Comparison of ENCODE assay signal across 8 cellular contexts in the genomic region with DNA sequence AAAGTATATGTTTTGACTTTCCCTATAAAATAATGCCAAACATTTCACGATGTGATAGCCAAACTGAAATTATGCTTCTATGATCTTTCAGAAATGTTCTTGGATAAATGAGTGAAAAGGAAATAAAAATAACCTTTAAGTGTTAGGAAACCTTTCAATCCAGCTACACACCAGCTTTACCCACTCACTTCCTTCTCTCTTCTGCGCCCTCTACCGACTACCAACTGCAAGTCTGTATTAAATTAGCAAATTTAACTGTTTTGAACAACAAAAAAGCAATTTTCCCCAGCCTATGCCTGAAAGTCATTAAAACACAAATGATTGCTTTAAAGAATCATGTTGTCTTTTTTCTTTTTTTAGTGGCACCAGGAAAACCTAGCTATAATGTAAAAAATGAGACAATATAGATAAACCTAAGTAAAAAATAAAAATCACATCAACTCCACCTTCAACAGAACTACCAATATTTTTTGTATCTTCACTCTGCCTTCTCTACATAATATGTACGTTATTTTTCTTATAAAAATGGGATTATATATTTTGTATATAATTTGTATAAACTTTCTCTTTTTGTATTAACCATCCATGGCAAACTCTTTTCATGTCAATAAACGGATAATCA. TPM values are rescaled to one million over a fixed set of nuclear protein-coding genes. Genes with fewer than 3 reads are reported as not detected.
DNase-seq lines count a peak whose midpoint lies in the region; ATAC-seq, FAIRE-seq and TF ChIP-seq lines count a peak whose summit lies in the region.

No MANE protein-coding gene starts in this region.

- H3K27me3 ChIP-seq in AG04450 (ENCODE audit: control insufficient read depth, insufficient read depth, low read length) = no peaks in the 10 kb centered on the region

- H3K4me3 ChIP-seq in AG04450 (ENCODE audit: low read depth, low read length) = no peak overlapping the region

- no peak overlapping the region for H3K27ac ChIP-seq in AG04450 (ENCODE audit: low read depth, low read length)

- no peaks in the 10 kb centered on the region for H3K9me3 ChIP-seq in AG04450 (ENCODE audit: control insufficient read depth, insufficient read depth, low read length)

- DNase-seq in AG04450 (ENCODE audit: low read depth, low spot score) = no peak
- DNase-seq in NOMO-1 (lab: John Stamatoyannopoulos, UW; ENCODE audit: unreplicated experiment in 2 of 2) = peak; percentile 28 to 64
- DNase-seq in amniotic stem cell (lab: John Stamatoyannopoulos, UW) = peak; percentile 33
- peak; percentile 18 for DNase-seq in kidney glomerular epithelial cell (lab: John Stamatoyannopoulos, UW)
- DNase-seq in urothelium cell line (ENCODE audit: low spot score) = peak; percentile 37
- DNase-seq in ecto neural progenitor cell (ENCODE audit: low spot score) = no peak

- ATAC-seq in GM18868 (IDR thresholded peaks at IDR 0.05; ENCODE audit: unreplicated experiment) (peak; percentile 38), HG02642 (IDR thresholded peaks at IDR 0.05; ENCODE audit: poor library complexity, unreplicated experiment) (no peak)

- CTCF ChIA-PET in AG04450 (lab: Charles Lee) = interaction anchor here (0.5 to 11.3 kb wide), 27 partner anchors 8 to 1102 kb away, joined by 3 to 146 read pairs (median 5); a partner anchor contains a TSS

- peak; percentile 79 for TF ChIP-seq CTCF in AG04450 (IDR thresholded peaks at IDR 0.05; ENCODE audit: low read depth, low read length)

- FAIRE-seq in urothelium cell line (lab: Jason Lieb, UNC) = no peak

- POLR2A ChIA-PET in AG04450 (lab: Yijun Ruan, JAX) = interaction anchor here (1.8 kb wide), 1 partner anchor 15 kb away, joined by 5 read pairs; a partner anchor contains a TSS

RNA-seq across cellular contexts. Expression of a gene that starts 13.2 kb away (rescaled TPM):
- 0.63 and 0.67 TPM in 2 replicates for polyA plus RNA-seq in AG04450 (2011; rRNA removed)
- polyA minus RNA-seq in AG04450 (2011; rRNA and poly(A)+ RNA removed) = 0.56 and 1.0 TPM in 2 replicates

RNA-seq across cellular contexts. Expression of a gene that starts 15.0 kb away (rescaled TPM):
- 17.3 and 20.5 TPM in 2 replicates for polyA plus RNA-seq in AG04450 (2011; rRNA removed)
- 15.9 and 17.4 TPM in 2 replicates for polyA minus RNA-seq in AG04450 (2011; rRNA and poly(A)+ RNA removed)

Comparison
In these comparisons a context has a peak if more than half of its experiments do, and no peak if none do; other contexts are left out.
1. DNase-seq: peak in NOMO-1 (2 of 2), amniotic stem cell (single experiment), kidney glomerular epithelial cell (single experiment) and urothelium cell line (single experiment); none in AG04450 (single experiment) and ecto neural progenitor cell (single experiment).